In genomic region chr19:53332484-53332883, GRCh38 we compare ENCODE assay signal across 9 cellular contexts. TPM values are rescaled to one million over a fixed set of nuclear protein-coding genes. Genes with fewer than 3 reads are reported as not detected.
DNase-seq lines count a peak whose midpoint lies in the region; ATAC-seq, FAIRE-seq and TF ChIP-seq lines count a peak whose summit lies in the region.
"Had no signal": no experiment of that assay in that cellular context is flagged by ENCODE, and none has a peak within 500 bp of the region (broad histone marks: within the 10 kb centered on the region; RNA-seq: fewer than 3 reads in every experiment).

No MANE protein-coding gene starts in this region.

- H3K9me3 ChIP-seq in cardiac muscle cell (ENCODE audit: low read depth) (no peaks in the 10 kb centered on the region), adipocyte (ENCODE audit: control insufficient read depth, low read length) (peaks cover 24% of the 10 kb centered on the region), mucosa of rectum (ENCODE audit: control insufficient read depth in 2 of 2, low read length in 2 of 2) (no peaks in the 10 kb centered on the region), upper lobe of left lung (peaks cover 0 to 27% (median 12%) of the 10 kb centered on the region in 4 donors), kidney (ENCODE audit: control insufficient read depth in 1 of 2, low read length in 2 of 2) (peaks cover 0 to 3% of the 10 kb centered on the region in 2 donors)

- H3K4me3 ChIP-seq in cardiac muscle cell: peak overlapping the region; percentile 83
- peak overlapping the region; percentile 100 for H3K4me3 ChIP-seq in adipocyte (ENCODE audit: low read length)
- H3K4me3 ChIP-seq in mucosa of rectum (ENCODE audit: low read length in 2 of 2): peak overlapping the region; percentile 88 to 95
- peak overlapping the region in 3 of 4 donors; percentile 61 to 90 (median 78) for H3K4me3 ChIP-seq in upper lobe of left lung
- no peak overlapping the region for H3K4me3 ChIP-seq in kidney (ENCODE audit: low read length in 2 of 2)

- H3K4me1 ChIP-seq in cardiac muscle cell (ENCODE audit: low read depth) (no peaks in the 10 kb centered on the region), adipocyte (ENCODE audit: control insufficient read depth, insufficient read depth, low read length) (peaks cover 4% of the 10 kb centered on the region), mucosa of rectum (ENCODE audit: control insufficient read depth in 2 of 2, insufficient read depth in 2 of 2, low read length in 2 of 2) (peaks cover 2 to 4% of the 10 kb centered on the region in 2 donors), upper lobe of left lung (peaks cover 8 to 17% (median 12%) of the 10 kb centered on the region in 4 donors), kidney (ENCODE audit: control insufficient read depth in 1 of 2, insufficient read depth in 1 of 2, low read depth in 1 of 2, low read length in 2 of 2) (peaks cover 0 to 2% of the 10 kb centered on the region in 2 donors)

- H3K27me3 ChIP-seq in cardiac muscle cell (no peaks in the 10 kb centered on the region), adipocyte (replicated peaks; ENCODE audit: control insufficient read depth, insufficient read depth, low read length) (no peaks in the 10 kb centered on the region), mucosa of rectum (ENCODE audit: control insufficient read depth in 2 of 2, insufficient read depth in 2 of 2, low read length in 2 of 2) (no peaks in the 10 kb centered on the region), upper lobe of left lung (no peaks in the 10 kb centered on the region)

- H3K36me3 ChIP-seq in cardiac muscle cell: no peaks in the 10 kb centered on the region
- H3K36me3 ChIP-seq in adipocyte (ENCODE audit: control insufficient read depth, insufficient read depth, low read length, severe bottlenecking): no peaks in the 10 kb centered on the region
- peaks cover 0 to 2% of the 10 kb centered on the region in 2 donors for H3K36me3 ChIP-seq in mucosa of rectum (ENCODE audit: control insufficient read depth in 2 of 2, insufficient read depth in 2 of 2, low read length in 2 of 2)
- H3K36me3 ChIP-seq in upper lobe of left lung: peaks cover 0 to 3% (median 0%) of the 10 kb centered on the region in 4 donors
- H3K36me3 ChIP-seq in kidney (ENCODE audit: control insufficient read depth in 1 of 2, insufficient read depth in 2 of 2, low read length in 2 of 2): no peaks in the 10 kb centered on the region

- 65 to 79% methylated on average over 14 of the region's 14 CpGs for WGBS in upper lobe of left lung, 2 donors

- H3K9ac ChIP-seq in adipocyte (ENCODE audit: low read length) (peak overlapping the region; percentile 95), mucosa of rectum (ENCODE audit: low read depth in 1 of 2, low read length in 2 of 2) (no peak overlapping the region), kidney (ENCODE audit: low read length in 2 of 2) (no peak overlapping the region)

- TF ChIP-seq EP300 in upper lobe of left lung (IDR thresholded peaks at IDR 0.05): no peak

- no peak for FAIRE-seq in kidney (lab: Jason Lieb, UNC)
- FAIRE-seq: D721Med had no signal

- no peak for TF ChIP-seq POLR2A in upper lobe of left lung (IDR thresholded peaks at IDR 0.05)

- ATAC-seq in upper lobe of left lung (ENCODE audit: low FRiP score in 2 of 2): no peak

- intact Hi-C loops in cardiac septum (cut with DNase I) (loop anchor here (5.0 to 10.0 kb wide), 2 partner anchors 75 to 138 kb away; partner anchors contain the start of genes VN1R2 and ZNF665), kidney (cut with DNase I) (no loop called here)

- DNase-seq in cardiac muscle cell (ENCODE audit: low read depth in 1 of 2, low spot score in 1 of 2) (no peak), cardiac septum (ENCODE audit: low spot score) (no peak), adipocyte (ENCODE audit: low read depth) (no peak), upper lobe of left lung (no peak), cerebellum (ENCODE audit: low spot score) (no peak), kidney (no peak), OCI-M1 (lab: John Stamatoyannopoulos, UW) (no peak)

- TF ChIP-seq CTCF in cardiac muscle cell (IDR thresholded peaks at IDR 0.05; ENCODE audit: low read depth, low read length) (no peak), upper lobe of left lung (IDR thresholded peaks at IDR 0.05) (no peak), kidney (IDR thresholded peaks at IDR 0.05; ENCODE audit: borderline replicate concordance, extremely low read depth, insufficient read depth) (no peak)

- H3K27ac ChIP-seq in cardiac muscle cell (no peak overlapping the region), mucosa of rectum (ENCODE audit: low read depth in 2 of 2, low read length in 2 of 2) (no peak overlapping the region), upper lobe of left lung (peak overlapping the region in 2 of 4 donors; percentile 72 to 85), kidney (ENCODE audit: low read depth in 2 of 2, low read length in 2 of 2) (no peak overlapping the region)

RNA-seq across cellular contexts. Expression of gene ZNF845, which starts 1.1 kb away (rescaled TPM):
- total RNA-seq in cardiac muscle cell: 4.5 TPM in 2 replicates
- polyA plus RNA-seq in cardiac muscle cell: 3.1 and 4.4 TPM in 2 replicates
- total RNA-seq in cardiac septum: 3.2 TPM
- 10 to 100 TPM in 1 of 6 donors, 1 to 10 TPM in 5; 3.2 to 11.4 (median 6.2) TPM for total RNA-seq in upper lobe of left lung
- 13.5 TPM for total RNA-seq in cerebellum
- 9.2 TPM for total RNA-seq in kidney
- 1.9 TPM for polyA plus RNA-seq in kidney (ENCODE audit: insufficient read depth, low read depth, low replicate concordance)

RNA-seq across cellular contexts. Expression of gene ZNF525, which starts 33.0 kb away (rescaled TPM):
- total RNA-seq in cardiac muscle cell: 3.2 and 7.1 TPM in 2 replicates
- polyA plus RNA-seq in cardiac muscle cell: 3.3 and 3.9 TPM in 2 replicates
- total RNA-seq in cardiac septum: 4.4 TPM
- 10 to 100 TPM in 3 of 6 donors, 1 to 10 TPM in 3; 2.4 to 15.7 (median 9.9) TPM for total RNA-seq in upper lobe of left lung
- 13.2 TPM for total RNA-seq in cerebellum
- 17.2 TPM for total RNA-seq in kidney
- polyA plus RNA-seq in kidney (ENCODE audit: insufficient read depth, low read depth, low replicate concordance): 3.9 TPM

Comparison
In these comparisons a context has a peak if more than half of its experiments do, and no peak if none do; other contexts are left out.
1. H3K4me3 ChIP-seq: peak in cardiac muscle cell (single experiment), adipocyte (single experiment), mucosa of rectum (2 of 2) and upper lobe of left lung (3 of 4); none in kidney (0 of 2).